18 cellular contexts compared by ENCODE assay signal in the genomic region with DNA sequence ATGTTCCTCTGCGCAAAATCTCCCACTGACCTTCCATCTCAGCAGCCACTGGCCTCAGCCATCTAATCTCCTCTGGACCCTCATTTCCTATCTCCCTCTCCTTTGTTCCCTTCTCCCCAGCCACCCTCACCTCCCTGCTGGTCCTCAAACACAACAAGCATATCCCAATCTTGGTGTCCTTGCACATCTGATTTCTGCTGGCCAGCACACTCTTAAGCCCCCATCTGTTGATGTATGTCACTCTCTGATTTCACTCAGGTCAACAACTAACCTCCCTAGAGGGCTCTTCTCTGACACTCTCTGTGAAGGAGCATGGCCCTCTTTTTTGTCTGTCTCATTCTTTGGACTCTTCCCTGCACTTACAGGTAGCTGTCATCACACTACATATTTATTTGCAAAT.
"Had no signal": no experiment of that assay in that cellular context is flagged by ENCODE, and none has a peak within 500 bp of the region (broad histone marks: within the 10 kb centered on the region; RNA-seq: fewer than 3 reads in every experiment).

No MANE protein-coding gene starts in this region.

- H3K4me3 Mint-ChIP-seq: naive thymus-derived CD4-positive, alpha-beta T cell; stimulated activated naive B cell treated with anti-CD40 and anti-IgM and Interleukin-4, amounts not matched to agents 10 μg/mL and 1 μg/mL and 100 μg/mL, for 72 hours; stimulated activated naive CD8-positive, alpha-beta T cell treated with anti-CD3 and anti-CD28 coated beads, Interleukin-15, amount 100 ng/mL, for 72 hours had no signal

- H3K4me3 ChIP-seq: heart left ventricle, lung, sigmoid colon, skin epidermis, testis, transverse colon had no signal

- H3K27ac Mint-ChIP-seq: naive thymus-derived CD4-positive, alpha-beta T cell; stimulated activated naive B cell treated with anti-CD40 and anti-IgM and Interleukin-4, amounts not matched to agents 10 μg/mL and 1 μg/mL and 100 μg/mL, for 72 hours had no signal

- H3K27me3 ChIP-seq: heart left ventricle, neutrophil, sigmoid colon, testis, transverse colon had no signal

- H3K36me3 Mint-ChIP-seq: naive thymus-derived CD4-positive, alpha-beta T cell; stimulated activated naive B cell treated with anti-CD40 and anti-IgM and Interleukin-4, amounts not matched to agents 10 μg/mL and 1 μg/mL and 100 μg/mL, for 72 hours had no signal

- DNase-seq: dermis blood vessel endothelial cell; foreskin melanocyte; heart left ventricle; hippocampal formation; left colon; left ventricle myocardium superior; mesenchymal stem cell; naive thymus-derived CD4-positive, alpha-beta T cell; sigmoid colon; stimulated activated CD4-positive, alpha-beta T cell treated with anti-CD3 and anti-CD28 coated beads, Interleukin-2, amount 100 ng/mL, for 24 hours; stimulated activated CD4-positive, alpha-beta T cell treated with anti-CD3 and anti-CD28 coated beads, Interleukin-4, amount 100 ng/mL, for 4 hours; stimulated activated naive B cell treated with anti-CD40 and anti-IgM and Interleukin-4, amounts not matched to agents 10 μg/mL and 1 μg/mL and 100 μg/mL, for 72 hours; stimulated activated naive CD8-positive, alpha-beta T cell treated with anti-CD3 and anti-CD28 coated beads, Interleukin-15, amount 100 ng/mL, for 72 hours; testis; transverse colon had no signal

- H3K9me3 Mint-ChIP-seq: stimulated activated naive B cell treated with anti-CD40 and anti-IgM and Interleukin-4, amounts not matched to agents 10 μg/mL and 1 μg/mL and 100 μg/mL, for 72 hours; stimulated activated naive CD8-positive, alpha-beta T cell treated with anti-CD3 and anti-CD28 coated beads, Interleukin-15, amount 100 ng/mL, for 72 hours had no signal

- H3K4me1 Mint-ChIP-seq: naive thymus-derived CD4-positive, alpha-beta T cell; stimulated activated naive B cell treated with anti-CD40 and anti-IgM and Interleukin-4, amounts not matched to agents 10 μg/mL and 1 μg/mL and 100 μg/mL, for 72 hours; stimulated activated naive CD8-positive, alpha-beta T cell treated with anti-CD3 and anti-CD28 coated beads, Interleukin-15, amount 100 ng/mL, for 72 hours had no signal

- H3K9me3 ChIP-seq: heart left ventricle, neutrophil, sigmoid colon, testis, transverse colon had no signal

- H3K27ac ChIP-seq: heart left ventricle, neutrophil, sigmoid colon, skin epidermis, testis, transverse colon had no signal

- H3K36me3 ChIP-seq: heart left ventricle, neutrophil, sigmoid colon, transverse colon had no signal

- ATAC-seq: heart left ventricle; left colon; left ventricle myocardium superior; naive thymus-derived CD4-positive, alpha-beta T cell; stimulated activated naive B cell treated with anti-CD40 and anti-IgM and Interleukin-4, amounts not matched to agents 10 μg/mL and 1 μg/mL and 100 μg/mL, for 72 hours; stimulated activated naive CD8-positive, alpha-beta T cell treated with anti-CD3 and anti-CD28 coated beads, Interleukin-15, amount 100 ng/mL, for 72 hours had no signal

- H3K4me1 ChIP-seq: sigmoid colon, transverse colon had no signal
